Comparison of ENCODE assay signal across 18 cellular contexts in the genomic region with DNA sequence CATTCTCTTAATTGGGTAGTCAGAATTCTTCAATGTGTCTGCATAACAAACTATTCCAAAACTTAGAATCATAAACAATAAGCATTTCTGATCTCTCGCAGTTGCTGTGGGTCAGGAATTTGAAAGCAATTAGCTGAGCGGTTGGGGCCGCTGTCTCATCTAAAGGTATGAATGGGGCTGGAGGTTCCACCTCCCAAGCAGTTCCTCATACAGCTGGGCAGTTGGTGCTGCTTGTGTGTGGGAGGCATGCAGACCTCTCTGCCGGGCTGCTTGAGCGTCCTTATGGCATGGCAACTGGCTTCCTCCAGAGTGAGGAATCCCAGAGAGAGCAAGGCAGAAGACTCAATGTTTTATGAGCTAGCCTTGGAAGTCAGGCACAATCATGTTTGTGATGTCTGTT. TPM values are rescaled to one million over a fixed set of nuclear protein-coding genes. Genes with fewer than 3 reads are reported as not detected.
DNase-seq lines count a peak whose midpoint lies in the region; ATAC-seq and TF ChIP-seq lines count a peak whose summit lies in the region.
"Had no signal": no experiment of that assay in that cellular context is flagged by ENCODE, and none has a peak within 500 bp of the region (broad histone marks: within the 10 kb centered on the region; RNA-seq: fewer than 3 reads in every experiment).

No MANE protein-coding gene starts in this region.

- H3K79me2 ChIP-seq in PC-3 (ENCODE audit: low read length) = no peaks in the 10 kb centered on the region
- H3K79me2 ChIP-seq in trophoblast cell (ENCODE audit: control insufficient read depth, insufficient read depth, low read length, poor library complexity) = no peaks in the 10 kb centered on the region

- no peaks in the 10 kb centered on the region for H3K27me3 ChIP-seq in PC-3 (ENCODE audit: low read length)
- H3K27me3 ChIP-seq in trophoblast cell (ENCODE audit: insufficient read depth, low read length) = no peaks in the 10 kb centered on the region
- no peaks in the 10 kb centered on the region for H3K27me3 ChIP-seq in aorta (ENCODE audit: control insufficient read depth in 1 of 2, insufficient read depth in 2 of 2, low read length in 1 of 2)
- H3K27me3 ChIP-seq: body of pancreas, SJSA1 had no signal

- peak overlapping the region; percentile 71 for H3K4me3 Mint-ChIP-seq in T-helper 2 cell treated with Interferon-gamma antibody and Interleukin-4, amounts not matched to agents 5 μg/mL and 100 μg/mL, for 36 hours
- peak overlapping the region; percentile 41 for H3K4me3 Mint-ChIP-seq in central memory CD8-positive, alpha-beta T cell
- H3K4me3 Mint-ChIP-seq in progenitor cell of endocrine pancreas (ENCODE audit: low read depth) = no peak overlapping the region

- H3K4ac ChIP-seq in trophoblast cell (ENCODE audit: low read depth, low read length) = no peak overlapping the region

- H3K4me1 ChIP-seq in PC-3 (ENCODE audit: insufficient read depth, low read length) (peaks cover 21% of the 10 kb centered on the region), trophoblast cell (ENCODE audit: control insufficient read depth in 1 of 2, insufficient read depth in 2 of 2, low read length in 2 of 2) (peaks cover 0 to 2% of the 10 kb centered on the region in 2 experiments), aorta (ENCODE audit: control insufficient read depth in 1 of 2, insufficient read depth in 2 of 2, low read length in 2 of 2) (no peaks in the 10 kb centered on the region)
- H3K4me1 ChIP-seq: psoas muscle, SJSA1, tibial artery had no signal

- H3K23ac ChIP-seq in trophoblast cell (ENCODE audit: low read length) = no peak overlapping the region

- intact Hi-C loops in PC-3 (cut with micrococcal nuclease) (no loop called here), left colon (cut with DNase I, micrococcal nuclease) (loop anchor here in 1 of 2 donors (10.0 kb wide), 1 partner anchor 93 kb away; no protein-coding TSS in a partner anchor), aorta (cut with DNase I) (no loop called here)

- H2BK5ac ChIP-seq in trophoblast cell (ENCODE audit: low read depth, low read length, poor library complexity) = no peak overlapping the region

- H3F3A ChIP-seq in PC-3 (ENCODE audit: low read length, unreplicated experiment) = no peaks in the 10 kb centered on the region

- ATAC-seq in PC-3 (no peak), left colon (no peak), aorta (ENCODE audit: low FRiP score) (no peak)
- no peak for ATAC-seq in central memory CD8-positive, alpha-beta T cell (replicated peaks; ENCODE audit: extremely low read depth, poor library complexity, severe bottlenecking)
- ATAC-seq: body of pancreas, K562 had no signal

- H3K4me1 Mint-ChIP-seq in T-helper 2 cell treated with Interferon-gamma antibody and Interleukin-4, amounts not matched to agents 5 μg/mL and 100 μg/mL, for 36 hours (ENCODE audit: low read depth) = peaks cover 89% of the 10 kb centered on the region
- peaks cover 98% of the 10 kb centered on the region for H3K4me1 Mint-ChIP-seq in central memory CD8-positive, alpha-beta T cell
- H3K4me1 Mint-ChIP-seq in progenitor cell of endocrine pancreas (ENCODE audit: low read depth) = peaks cover 16% of the 10 kb centered on the region

- no peak overlapping the region for H4K8ac ChIP-seq in trophoblast cell (ENCODE audit: low read depth, low read length)

- no peaks in the 10 kb centered on the region for H4K20me1 ChIP-seq in PC-3 (ENCODE audit: low read length)

- H3K27ac ChIP-seq in PC-3 (ENCODE audit: low read length) (peak overlapping the region; percentile 32), trophoblast cell (ENCODE audit: low read depth, low read length) (no peak overlapping the region), aorta (ENCODE audit: low read depth in 1 of 2, low read length in 2 of 2) (no peak overlapping the region)
- H3K27ac ChIP-seq: body of pancreas, psoas muscle, SJSA1, tibial artery had no signal

- H4K12ac ChIP-seq in trophoblast cell (ENCODE audit: low read depth, low read length) = no peak overlapping the region

- H2BK120ac ChIP-seq in trophoblast cell (ENCODE audit: insufficient read depth, low read length, poor library complexity) = no peak overlapping the region

- H2AFZ ChIP-seq in PC-3 (ENCODE audit: low read length) (no peak overlapping the region), trophoblast cell (ENCODE audit: insufficient read depth, low read length, poor library complexity) (no peak overlapping the region)

- H3K4me3 ChIP-seq in PC-3 (ENCODE audit: low read length) (no peak overlapping the region), trophoblast cell (ENCODE audit: low read depth, low read length) (no peak overlapping the region), aorta (ENCODE audit: low read length in 2 of 2) (no peak overlapping the region)
- H3K4me3 ChIP-seq: body of pancreas, K562, psoas muscle, SJSA1, tibial artery had no signal

- H3K27me3 Mint-ChIP-seq in T-helper 2 cell treated with Interferon-gamma antibody and Interleukin-4, amounts not matched to agents 5 μg/mL and 100 μg/mL, for 36 hours (ENCODE audit: low read depth) = no peaks in the 10 kb centered on the region
- H3K27me3 Mint-ChIP-seq in central memory CD8-positive, alpha-beta T cell = no peaks in the 10 kb centered on the region
- H3K27me3 Mint-ChIP-seq in progenitor cell of endocrine pancreas = peaks cover 9% of the 10 kb centered on the region

- peaks cover 12% of the 10 kb centered on the region for H3K9me3 Mint-ChIP-seq in T-helper 2 cell treated with Interferon-gamma antibody and Interleukin-4, amounts not matched to agents 5 μg/mL and 100 μg/mL, for 36 hours
- H3K9me3 Mint-ChIP-seq in central memory CD8-positive, alpha-beta T cell = no peaks in the 10 kb centered on the region
- H3K9me3 Mint-ChIP-seq in progenitor cell of endocrine pancreas (ENCODE audit: low read depth) = no peaks in the 10 kb centered on the region

- no peaks in the 10 kb centered on the region for H3K79me1 ChIP-seq in trophoblast cell (ENCODE audit: low read length)

- no peak overlapping the region for H4K91ac ChIP-seq in trophoblast cell (ENCODE audit: low read depth, low read length)

- peaks cover 10% of the 10 kb centered on the region for H3K36me3 Mint-ChIP-seq in T-helper 2 cell treated with Interferon-gamma antibody and Interleukin-4, amounts not matched to agents 5 μg/mL and 100 μg/mL, for 36 hours (ENCODE audit: low read depth)
- H3K36me3 Mint-ChIP-seq in central memory CD8-positive, alpha-beta T cell (ENCODE audit: insufficient read depth) = peaks cover 5% of the 10 kb centered on the region
- H3K36me3 Mint-ChIP-seq in progenitor cell of endocrine pancreas (ENCODE audit: insufficient read depth) = no peaks in the 10 kb centered on the region

- H3K4me2 ChIP-seq in PC-3 (ENCODE audit: low read length) = 0 out of 2 replicates have a peak overlapping the region, but pooled peaks have one; percentile 9
- H3K4me2 ChIP-seq in trophoblast cell (ENCODE audit: low read length) = no peak overlapping the region

- no peak overlapping the region for H3K18ac ChIP-seq in trophoblast cell (ENCODE audit: low read length)

- no peak overlapping the region for H2BK12ac ChIP-seq in trophoblast cell (ENCODE audit: low read length)

- no peak overlapping the region for H3K14ac ChIP-seq in trophoblast cell (ENCODE audit: low read length)

- DNase-seq in T-helper 2 cell treated with Interferon-gamma antibody and Interleukin-4, amounts not matched to agents 5 μg/mL and 100 μg/mL, for 36 hours (ENCODE audit: low spot score) = no peak
- no peak for DNase-seq in T-helper 2 cell
- no peak for DNase-seq in PC-3
- no peak for DNase-seq in central memory CD8-positive, alpha-beta T cell (ENCODE audit: low spot score in 2 of 2)
- peak; percentile 77 to 92 for DNase-seq in trophoblast cell
- DNase-seq in left colon = no peak
- no peak for DNase-seq in progenitor cell of endocrine pancreas (ENCODE audit: low spot score, unreplicated experiment)
- DNase-seq in aorta = no peak
- DNase-seq: 8988T; activated naive CD4-positive, alpha-beta T cell treated with Interleukin-2 at 50 U/mL for 16 hours; dermis blood vessel endothelial cell; mammary epithelial cell; NCI-H1092; psoas muscle had no signal

- H3K36me3 ChIP-seq in PC-3 (ENCODE audit: low read depth, low read length) (no peaks in the 10 kb centered on the region), trophoblast cell (ENCODE audit: control insufficient read depth in 1 of 2, insufficient read depth in 2 of 2, low read length in 2 of 2) (no peaks in the 10 kb centered on the region), aorta (ENCODE audit: control insufficient read depth in 1 of 2, insufficient read depth in 2 of 2, low read length in 1 of 2) (no peaks in the 10 kb centered on the region)
- H3K36me3 ChIP-seq: SJSA1, tibial artery had no signal

- no peaks in the 10 kb centered on the region for H3K9me2 ChIP-seq in PC-3 (replicated peaks; ENCODE audit: low read length)

- H3K9ac ChIP-seq in PC-3 (ENCODE audit: low read length) (no peak overlapping the region), trophoblast cell (ENCODE audit: low read length) (no peak overlapping the region)

- TF ChIP-seq CTCF in PC-3 (conservative IDR thresholded peaks at IDR 0.05; ENCODE audit: low read depth, low read length) (no peak), progenitor cell of endocrine pancreas (IDR thresholded peaks at IDR 0.05; ENCODE audit: unreplicated experiment) (no peak)

- CTCF ChIA-PET in PC-3 (lab: Charles Lee) = interaction anchor here (0.6 kb wide), 1 partner anchor 155 kb away, joined by 3 read pairs; no protein-coding TSS in a partner anchor

- no TSS peak for BruUV-seq in PC-3 (replicated peaks; lab: Mats Ljungman, UMichigan)

- POLR2A ChIA-PET in PC-3 (lab: Charles Lee; ENCODE audit: unreplicated experiment) = no interaction called here

- WGBS in trophoblast cell (ENCODE audit: extremely low coverage, insufficient coverage, insufficient read length) = no CpG with 5 or more reads among the region's 5 CpGs
- 88 to 91% methylated on average over 5 of the region's 5 CpGs for WGBS in aorta, 2 donors

- H3K27ac Mint-ChIP-seq in T-helper 2 cell treated with Interferon-gamma antibody and Interleukin-4, amounts not matched to agents 5 μg/mL and 100 μg/mL, for 36 hours = peak overlapping the region; percentile 80
- H3K27ac Mint-ChIP-seq in central memory CD8-positive, alpha-beta T cell (ENCODE audit: low read depth) = peak overlapping the region; percentile 60
- H3K27ac Mint-ChIP-seq in progenitor cell of endocrine pancreas = no peak overlapping the region

- no peaks in the 10 kb centered on the region for H3K9me3 ChIP-seq in PC-3 (ENCODE audit: low read length)
- H3K9me3 ChIP-seq in trophoblast cell (ENCODE audit: insufficient read depth, low read depth, low read length) = peaks cover 5% of the 10 kb centered on the region
- peaks cover 2% of the 10 kb centered on the region for H3K9me3 ChIP-seq in aorta (ENCODE audit: control insufficient read depth, low read length)
- H3K9me3 ChIP-seq: body of pancreas, psoas muscle, SJSA1, tibial artery had no signal

- H2AK5ac ChIP-seq in trophoblast cell (ENCODE audit: low read length) = no peak overlapping the region

RNA-seq across cellular contexts. Expression of gene SEMA4D, which starts 30.2 kb away (rescaled TPM):
- total RNA-seq in PC-3 (2014; rRNA removed) (5.0 and 8.0 TPM in 2 replicates), left colon (10 to 100 TPM; 18.9 to 21.2 TPM), progenitor cell of endocrine pancreas (63.1 and 65.3 TPM in 2 replicates), aorta (10 to 100 TPM; 24.7 to 26.2 TPM)
- 6.3 and 6.5 TPM in 2 replicates for polyA plus RNA-seq in trophoblast cell (2013)
- 1 to 10 TPM; 1.4 to 2.4 TPM for polyA plus RNA-seq in aorta

Comparison
In these comparisons a context has a peak if more than half of its experiments do, and no peak if none do; other contexts are left out.
1. DNase-seq: peak in trophoblast cell (2 of 2); none in T-helper 2 cell treated with Interferon-gamma antibody and Interleukin-4, amounts not matched to agents 5 μg/mL and 100 μg/mL, for 36 hours (single experiment), T-helper 2 cell (0 of 5), PC-3 (single experiment), central memory CD8-positive, alpha-beta T cell (0 of 2), left colon (0 of 2), progenitor cell of endocrine pancreas (single experiment) and aorta (0 of 2).